ENCODE assay signal across 18 cellular contexts in the genomic region with DNA sequence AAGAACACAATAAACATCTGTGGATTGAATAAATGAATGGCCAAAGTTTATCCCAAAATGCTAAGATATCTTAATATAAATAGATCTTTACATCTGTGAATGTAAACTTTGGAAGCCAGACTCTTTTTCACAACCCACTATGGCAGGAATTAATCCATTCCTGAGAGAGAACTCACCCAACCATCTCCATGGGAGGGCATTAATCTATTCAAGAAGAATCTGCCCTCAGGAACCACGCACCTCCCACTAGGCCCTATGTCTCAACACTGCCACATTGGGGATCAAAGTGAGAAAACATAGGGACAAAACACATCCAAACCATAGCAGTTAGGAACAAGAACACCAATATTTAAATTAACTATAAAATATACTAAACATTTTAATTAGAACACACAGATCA. TPM values are rescaled to one million over a fixed set of nuclear protein-coding genes. Genes with fewer than 3 reads are reported as not detected.
DNase-seq lines count a peak whose midpoint lies in the region; ATAC-seq and TF ChIP-seq lines count a peak whose summit lies in the region.
"Had no signal": no experiment of that assay in that cellular context is flagged by ENCODE, and none has a peak within 500 bp of the region (broad histone marks: within the 10 kb centered on the region; RNA-seq: fewer than 3 reads in every experiment).

No MANE protein-coding gene starts in this region.

- no peak overlapping the region for H3K4me2 ChIP-seq in PC-3 (ENCODE audit: low read length)

- H4K20me1 ChIP-seq in PC-3 (ENCODE audit: low read length): no peaks in the 10 kb centered on the region

- peak overlapping the region; percentile 48 for H3K27ac ChIP-seq in HUES48 (ENCODE audit: low read depth, low read length)
- H3K27ac ChIP-seq in PC-3 (ENCODE audit: low read length): no peak overlapping the region
- H3K27ac ChIP-seq: neutrophil had no signal

- intact Hi-C loops in PC-3 (cut with micrococcal nuclease): no loop called here

- POLR2A ChIA-PET in PC-3 (lab: Charles Lee; ENCODE audit: unreplicated experiment): no interaction called here

- H3K9me2 ChIP-seq in PC-3 (replicated peaks; ENCODE audit: low read length): no peaks in the 10 kb centered on the region

- no peak for ATAC-seq in PC-3
- ATAC-seq: activated T-cell treated with anti-CD3 and anti-CD28 coated beads, Interleukin-2, amount 50 U/mL, for 72 hours had no signal

- no peaks in the 10 kb centered on the region for H3F3A ChIP-seq in PC-3 (ENCODE audit: low read length, unreplicated experiment)

- H3K79me2 ChIP-seq in PC-3 (ENCODE audit: low read length): peaks cover 34% of the 10 kb centered on the region

- H3K4me1 ChIP-seq in HUES48 (ENCODE audit: control insufficient read depth, insufficient read depth, low read length): peaks cover 11% of the 10 kb centered on the region
- H3K4me1 ChIP-seq in adipocyte (ENCODE audit: control insufficient read depth, insufficient read depth, low read length): peaks cover 5% of the 10 kb centered on the region
- peaks cover 10% of the 10 kb centered on the region; the same call in 1 of the 2 replicates for H3K4me1 ChIP-seq in PC-3 (ENCODE audit: insufficient read depth, low read length)

- no peak for TF ChIP-seq CTCF in PC-3 (conservative IDR thresholded peaks at IDR 0.05; ENCODE audit: low read depth, low read length)

- no peaks in the 10 kb centered on the region for H3K9me3 ChIP-seq in HUES48 (ENCODE audit: control insufficient read depth, insufficient read depth, low read length)
- H3K9me3 ChIP-seq in adipocyte (ENCODE audit: control insufficient read depth, low read length): no peaks in the 10 kb centered on the region
- no peaks in the 10 kb centered on the region for H3K9me3 ChIP-seq in PC-3 (ENCODE audit: low read length)
- H3K9me3 ChIP-seq: neutrophil had no signal

- H3K4me3 ChIP-seq in HUES48 (ENCODE audit: low read depth, low read length) (no peak overlapping the region), adipocyte (ENCODE audit: low read length) (no peak overlapping the region), PC-3 (ENCODE audit: low read length) (no peak overlapping the region)

- no TSS peak for BruUV-seq in PC-3 (replicated peaks; lab: Mats Ljungman, UMichigan)

- no peaks in the 10 kb centered on the region for H3K27me3 ChIP-seq in HUES48 (ENCODE audit: control insufficient read depth, insufficient read depth, low read length)
- no peaks in the 10 kb centered on the region for H3K27me3 ChIP-seq in adipocyte (replicated peaks; ENCODE audit: control insufficient read depth, insufficient read depth, low read length)
- H3K27me3 ChIP-seq in PC-3 (ENCODE audit: low read length): no peaks in the 10 kb centered on the region

- DNase-seq in AG08396 (ENCODE audit: low spot score) (peak; percentile 15), adipocyte (ENCODE audit: low read depth) (peak; percentile 36), kidney tubule cell (ENCODE audit: low spot score) (peak; percentile 51), activated T-cell treated with anti-CD3 and anti-CD28 coated beads for 4 hours (no peak), GF-D8 (lab: John Stamatoyannopoulos, UW) (no peak), NCI-H446 (lab: John Stamatoyannopoulos, UW) (no peak), PC-3 (no peak)
- DNase-seq: activated CD4-positive, alpha-beta T cell treated with anti-CD3 and anti-CD28 coated beads for 1 hour; activated CD8-positive, alpha-beta memory T cell treated with anti-CD3 and anti-CD28 coated beads for 24 hours; activated T-cell treated with anti-CD3 and anti-CD28 coated beads, Interleukin-2, amount 50 U/mL, for 72 hours; CD8-positive, alpha-beta memory T cell; DMS79; NCI-H1694 treated with DMSO at 0.1 percent for 48 hours; NCI-H2227 treated with DMSO at 0.1 percent for 48 hours; substantia nigra; T-helper 9 cell had no signal

- H3K9ac ChIP-seq in HUES48 (ENCODE audit: low read depth, low read length) (no peak overlapping the region), adipocyte (ENCODE audit: low read length) (no peak overlapping the region), PC-3 (ENCODE audit: low read length) (no peak overlapping the region)

- no peak overlapping the region for H2AFZ ChIP-seq in PC-3 (ENCODE audit: low read length)

- H3K36me3 ChIP-seq in HUES48 (ENCODE audit: control insufficient read depth, insufficient read depth, low read length) (peaks cover 16% of the 10 kb centered on the region), adipocyte (ENCODE audit: control insufficient read depth, insufficient read depth, low read length, severe bottlenecking) (no peaks in the 10 kb centered on the region), PC-3 (ENCODE audit: low read depth, low read length) (no peaks in the 10 kb centered on the region)
- H3K36me3 ChIP-seq: neutrophil had no signal

- CTCF ChIA-PET in PC-3 (lab: Charles Lee): no interaction called here

RNA-seq across cellular contexts. Expression of a gene that starts 3.4 kb away (rescaled TPM):
- total RNA-seq in PC-3 (2014; rRNA removed): 5.0 and 7.0 TPM in 2 replicates

RNA-seq across cellular contexts. Expression of a gene that starts 5.2 kb away (rescaled TPM):
- 5.5 and 7.5 TPM in 2 replicates for total RNA-seq in PC-3 (2014; rRNA removed)

Comparison
In these comparisons a context has a peak if more than half of its experiments do, and no peak if none do; other contexts are left out.
1. DNase-seq: peak in AG08396 (single experiment), adipocyte (single experiment) and kidney tubule cell (single experiment); none in activated T-cell treated with anti-CD3 and anti-CD28 coated beads for 4 hours (single experiment), GF-D8 (single experiment), NCI-H446 (0 of 2) and PC-3 (single experiment).